ENCODE assay signal across 8 cellular contexts in the genomic region with DNA sequence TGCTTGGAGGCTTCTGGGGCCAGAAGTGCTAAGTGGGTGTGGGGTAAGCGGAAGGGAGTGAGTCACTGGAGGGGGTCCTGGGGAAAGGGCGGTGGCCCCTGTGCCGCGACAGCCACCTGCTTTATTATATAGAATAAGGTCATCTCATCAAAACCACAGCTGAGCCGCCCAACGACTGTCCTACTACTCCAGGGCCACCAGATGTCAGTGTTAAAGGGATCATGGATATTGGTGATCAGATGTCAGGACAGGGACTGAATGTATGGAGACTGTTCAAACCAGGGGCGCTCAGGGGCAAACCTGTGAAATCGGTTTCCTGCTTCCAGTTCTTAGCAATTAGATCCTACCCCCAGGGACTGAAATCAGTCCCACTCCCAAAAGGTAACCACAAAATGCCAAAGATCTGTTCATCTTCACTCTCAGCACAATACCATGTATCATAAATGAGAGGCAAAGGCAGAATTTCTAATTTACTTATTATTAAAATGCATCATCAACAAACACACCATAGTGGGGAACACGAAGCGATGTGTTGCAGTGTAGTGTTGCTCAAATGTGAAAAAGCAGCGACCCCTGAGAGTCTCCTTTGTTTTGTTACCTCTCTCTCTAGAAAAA. TPM values are rescaled to one million over a fixed set of nuclear protein-coding genes. Genes with fewer than 3 reads are reported as not detected.
A peak's percentile ranks its signal among the peaks of the same experiment; 100 is the strongest.
DNase-seq lines count a peak whose midpoint lies in the region; ATAC-seq and TF ChIP-seq lines count a peak whose summit lies in the region.

No MANE protein-coding gene starts in this region.

- CTCF ChIA-PET in Caco-2 (lab: Charles Lee) = interaction anchor here (0.6 to 0.7 kb wide), 2 partner anchors 283 to 344 kb away, joined by 3 to 6 read pairs; a partner anchor contains a TSS

- no peak overlapping the region for H2BK120ac ChIP-seq in H9 (ENCODE audit: low read depth, low read length, poor library complexity, severe bottlenecking)

- H3K56ac ChIP-seq in H9 (ENCODE audit: insufficient read length, low read depth, low read length) = no peak overlapping the region

- no peak overlapping the region for H3K18ac ChIP-seq in H9 (ENCODE audit: insufficient read length, low read depth, low read length)

- no peaks in the 10 kb centered on the region; the same call in 1 of the 2 replicates for H3K36me3 ChIP-seq in Caco-2 (ENCODE audit: control insufficient read depth, insufficient read depth, low read length)

- in situ Hi-C loops in T47D (cut with HindIII; ENCODE audit: low pct_unique_long_range_greater_than_20kb, low sequenced_read_pairs) = no loop called here

- no peak overlapping the region for H3T11ph ChIP-seq in H9 (ENCODE audit: low read length)

- no peaks in the 10 kb centered on the region for H3K9me3 Mint-ChIP-seq in Caco-2 (ENCODE audit: unreplicated experiment)
- no peaks in the 10 kb centered on the region for H3K9me3 Mint-ChIP-seq in H9

- no peak overlapping the region for H3K4me2 ChIP-seq in H9 (ENCODE audit: insufficient read depth, insufficient read length, low read length)

- H3K4me3 ChIP-seq in Caco-2 (ENCODE audit: low read depth, low read length) = no peak overlapping the region

- no peaks in the 10 kb centered on the region for H3K23me2 ChIP-seq in H9 (ENCODE audit: insufficient read length, low read depth, low read length, poor library complexity, severe bottlenecking)

- no peak overlapping the region for H3K9ac ChIP-seq in H9 (ENCODE audit: extremely low read depth, insufficient read length, low read length)

- H3K9me3 ChIP-seq in Caco-2 (no peaks in the 10 kb centered on the region), H9 (ENCODE audit: control insufficient read depth, low read depth, low read length) (no peaks in the 10 kb centered on the region)

- no peak overlapping the region for H2AFZ ChIP-seq in H9 (ENCODE audit: low read length)

- H3K36me3 Mint-ChIP-seq in Caco-2 (ENCODE audit: insufficient read depth, unreplicated experiment) (no peaks in the 10 kb centered on the region), H9 (ENCODE audit: insufficient read depth in 1 of 3, low read depth in 3 of 3) (peaks cover 0 to 6% (median 1%) of the 10 kb centered on the region in 3 experiments; a peak in 2 of 7 replicates)

- TF ChIP-seq CTCF in Caco-2 (IDR thresholded peaks at IDR 0.05; ENCODE audit: insufficient read depth in 1 of 2, low read depth in 1 of 2, low read length in 1 of 2, severe bottlenecking in 1 of 2, unreplicated experiment in 1 of 2) (peak; percentile 75 to 80), H9 (conservative IDR thresholded peaks at IDR 0.05) (peak; percentile 66)

- H2AK5ac ChIP-seq in H9 (ENCODE audit: insufficient read length, low read length) = no peak overlapping the region

- H3K27me3 Mint-ChIP-seq in Caco-2 (ENCODE audit: insufficient read depth, unreplicated experiment) (no peaks in the 10 kb centered on the region), H9 (ENCODE audit: low read depth) (no peaks in the 10 kb centered on the region)

- H3K27ac ChIP-seq in H9 (ENCODE audit: insufficient read length, low read depth, low read length) = no peak overlapping the region

- BruUV-seq in Caco-2 (replicated peaks; lab: Mats Ljungman, UMichigan) = no TSS peak

- H3K79me1 ChIP-seq in H9 (ENCODE audit: insufficient read depth, low read depth, low read length, poor library complexity, severe bottlenecking) = no peaks in the 10 kb centered on the region

- no peaks in the 10 kb centered on the region for H3K4me1 Mint-ChIP-seq in Caco-2 (ENCODE audit: low read depth, unreplicated experiment)
- peaks cover 6 to 18% of the 10 kb centered on the region in 2 experiments for H3K4me1 Mint-ChIP-seq in H9

- no peaks in the 10 kb centered on the region for H3K4me1 ChIP-seq in Caco-2
- H3K4me1 ChIP-seq in H9 (ENCODE audit: insufficient read depth, low read length) = no peaks in the 10 kb centered on the region; the same call in 1 of the 2 replicates

- H3K27ac Mint-ChIP-seq in Caco-2 (ENCODE audit: unreplicated experiment) (no peak overlapping the region), H9 (no peak overlapping the region; a peak in 1 of 7 replicates)

- no peak overlapping the region for H2BK20ac ChIP-seq in H9 (ENCODE audit: low read depth, low read length, poor library complexity, severe bottlenecking)

- no peaks in the 10 kb centered on the region for H3K27me3 ChIP-seq in Caco-2 (replicated peaks; ENCODE audit: control insufficient read depth, insufficient read depth, low read length)
- H3K27me3 ChIP-seq in H9 (ENCODE audit: insufficient read depth, low read length) = no peaks in the 10 kb centered on the region

- no peak overlapping the region for H3K4ac ChIP-seq in H9 (ENCODE audit: low read depth, low read length)

- no peak overlapping the region for H3K4me3 Mint-ChIP-seq in Caco-2 (ENCODE audit: unreplicated experiment)
- no peak overlapping the region; a peak in 1 of 5 replicates for H3K4me3 Mint-ChIP-seq in H9

- no peak overlapping the region for H2BK12ac ChIP-seq in H9 (ENCODE audit: insufficient read length, low read depth, low read length)

- H3K79me2 ChIP-seq in H9 (ENCODE audit: insufficient read depth, low read length) = no peaks in the 10 kb centered on the region

- WGBS in H9 (ENCODE audit: extremely low coverage, insufficient read length, low lambda C conversion rate) = no CpG with 5 or more reads among the region's 11 CpGs

- intact Hi-C loops in Caco-2 (cut with micrococcal nuclease; ENCODE audit: unreplicated experiment) = loop anchor here (1.0 to 2.0 kb wide), 3 partner anchors 139 to 284 kb away; a partner anchor contains a TSS

- no peak overlapping the region for H2BK15ac ChIP-seq in H9 (ENCODE audit: low read depth, low read length)

- H4K20me1 ChIP-seq in H9 (ENCODE audit: control insufficient read depth, insufficient read depth, insufficient read length) = no peaks in the 10 kb centered on the region

- H3K14ac ChIP-seq in H9 (ENCODE audit: insufficient read depth, low read length) = no peak overlapping the region

- no peak overlapping the region for H4K8ac ChIP-seq in H9 (replicated peaks; ENCODE audit: insufficient read length, low read depth, low read length)

- no peak overlapping the region for H4K5ac ChIP-seq in H9 (ENCODE audit: insufficient read length, low read depth, low read length)

- no peak overlapping the region for H2BK5ac ChIP-seq in H9 (ENCODE audit: insufficient read length, low read length)

- POLR2A ChIA-PET in Caco-2 (lab: Charles Lee) = interaction anchor here (0.5 kb wide), 1 partner anchor 140 kb away, joined by 4 read pairs; no protein-coding TSS in a partner anchor

- no peak overlapping the region for H3K23ac ChIP-seq in H9 (ENCODE audit: insufficient read length, low read depth, low read length)

- ATAC-seq in HG03354 (IDR thresholded peaks at IDR 0.05; ENCODE audit: poor library complexity, severe bottlenecking, unreplicated experiment) (no peak), GM21723 (IDR thresholded peaks at IDR 0.05; ENCODE audit: unreplicated experiment) (no peak), GM21423 (IDR thresholded peaks at IDR 0.05; ENCODE audit: unreplicated experiment) (no peak)

- H4K91ac ChIP-seq in H9 (ENCODE audit: insufficient read length, low read depth, low read length) = no peak overlapping the region

- DNase-seq in Caco-2 (peak; percentile 65 to 72), H9 (peak; percentile 70), NCI-H748 treated with DMSO at 0.1 percent for 48 hours (lab: John Stamatoyannopoulos, UW) (peak; percentile 57), T47D (ENCODE audit: low read depth in 1 of 2, low spot score in 1 of 2) (peak; percentile 38 to 72), lung microvascular endothelial cell (ENCODE audit: low read depth in 2 of 2) (peak; percentile 61 to 74)

RNA-seq across cellular contexts. Expression of a gene that starts 24.5 kb away (rescaled TPM):
- total RNA-seq in Caco-2 (2022) = not detected in 2 replicates
- 0.33 and 0.42 TPM in 2 replicates for total RNA-seq in H9 (2021)
- total RNA-seq in lung microvascular endothelial cell = 0.20 and 0.22 TPM in 2 replicates

RNA-seq across cellular contexts. Expression of a gene that starts 38.5 kb away (rescaled TPM):
- 105 and 114 TPM in 2 replicates for total RNA-seq in Caco-2 (2022)
- total RNA-seq in H9 (2021) = 65.9 and 70.1 TPM in 2 replicates
- 82.8 and 102 TPM in 2 replicates for total RNA-seq in lung microvascular endothelial cell
